8 cellular contexts compared by ENCODE assay signal in the genomic region with DNA sequence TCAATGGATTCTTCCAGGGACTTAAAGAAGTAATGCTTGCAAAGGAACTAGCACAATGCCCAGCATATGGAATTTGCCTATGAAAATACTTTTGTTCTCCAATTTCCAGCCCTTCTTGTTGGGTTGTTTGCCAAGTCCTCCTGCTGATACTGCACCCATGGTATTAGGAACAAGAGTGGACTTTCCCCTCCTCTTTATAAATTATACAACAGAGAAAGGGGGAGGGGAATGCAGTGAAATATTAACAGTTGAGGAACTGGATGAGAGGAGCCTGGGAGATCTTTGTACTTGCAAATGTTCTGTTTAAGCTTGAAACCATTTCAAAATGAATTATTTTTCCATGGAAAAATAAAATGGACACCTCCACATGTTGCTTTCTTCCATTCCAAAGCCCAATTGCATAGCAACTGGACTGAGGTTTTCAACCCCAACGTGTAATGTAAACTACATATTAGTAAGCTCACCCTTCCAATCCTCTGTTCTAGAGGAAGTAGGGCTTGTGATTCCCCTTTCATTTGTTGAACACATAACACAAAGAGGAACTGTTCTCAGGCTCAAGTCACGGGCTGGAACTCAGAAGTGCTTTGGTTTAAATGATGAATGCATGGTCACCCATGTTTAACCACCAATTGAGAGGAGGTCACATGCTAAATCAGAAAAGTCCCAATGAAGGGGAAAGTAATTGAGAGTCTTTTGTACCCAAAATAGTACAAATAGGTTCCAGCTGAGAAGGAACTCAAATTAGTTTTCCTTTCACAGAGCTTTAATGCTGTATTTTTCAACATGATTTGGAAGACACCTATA.
DNase-seq lines count a peak whose midpoint lies in the region; ATAC-seq, FAIRE-seq and TF ChIP-seq lines count a peak whose summit lies in the region.

No MANE protein-coding gene starts in this region.

- H3K27ac ChIP-seq in hepatocyte, result peak overlapping the region; percentile 34

- TF ChIP-seq CTCF in GM12865 (IDR thresholded peaks at IDR 0.05; ENCODE audit: insufficient read depth, low read depth, low read length, missing control alignments) (no peak), hepatocyte (IDR thresholded peaks at IDR 0.05; ENCODE audit: poor library complexity) (no peak)

- H3K27ac Mint-ChIP-seq in activated T-helper 2 cell treated with anti-CD3 and anti-CD28 coated beads, Interferon-gamma antibody, Interleukin-2, Interleukin-4, amounts not matched to agents 10 μg/mL and 5 μg/mL and 100 μg/mL, durations not matched to agents 14 hours and 24 hours and 36 hours, result no peak overlapping the region

- no peaks in the 10 kb centered on the region for H3K9me3 ChIP-seq in hepatocyte (ENCODE audit: low read depth)

- H3K4me3 ChIP-seq in GM12865 (ENCODE audit: low read depth, low read length), result no peak overlapping the region
- no peak overlapping the region for H3K4me3 ChIP-seq in hepatocyte

- peaks cover 10% of the 10 kb centered on the region for H3K4me1 ChIP-seq in hepatocyte (ENCODE audit: insufficient read depth)

- H4K20me1 ChIP-seq in hepatocyte (ENCODE audit: insufficient read depth, poor library complexity, severe bottlenecking), result no peaks in the 10 kb centered on the region

- H3K36me3 Mint-ChIP-seq in activated T-helper 2 cell treated with anti-CD3 and anti-CD28 coated beads, Interferon-gamma antibody, Interleukin-2, Interleukin-4, amounts not matched to agents 10 μg/mL and 5 μg/mL and 100 μg/mL, durations not matched to agents 14 hours and 24 hours and 36 hours (ENCODE audit: low read depth), result no peaks in the 10 kb centered on the region

- peak; percentile 92 for DNase-seq in GM12865 (ENCODE audit: low read depth)
- DNase-seq in hepatocyte (ENCODE audit: low spot score), result peak; percentile 19
- no peak for DNase-seq in activated CD4-positive, alpha-beta T cell treated with anti-CD3 and anti-CD28 coated beads, Interleukin-2, amount 50 U/mL, for 4 hours
- DNase-seq in urothelium cell line (ENCODE audit: low spot score), result no peak
- no peak for DNase-seq in activated effector memory CD4-positive, alpha-beta T cell treated with anti-CD3 and anti-CD28 coated beads, Interleukin-2, amount 50 U/mL, for 16 hours
- DNase-seq in activated T-helper 2 cell treated with anti-CD3 and anti-CD28 coated beads, Interferon-gamma antibody, Interleukin-2, Interleukin-4, amounts not matched to agents 10 μg/mL and 5 μg/mL and 100 μg/mL, durations not matched to agents 14 hours and 24 hours and 36 hours (ENCODE audit: low spot score), result no peak

- H3K9me3 Mint-ChIP-seq in activated T-helper 2 cell treated with anti-CD3 and anti-CD28 coated beads, Interferon-gamma antibody, Interleukin-2, Interleukin-4, amounts not matched to agents 10 μg/mL and 5 μg/mL and 100 μg/mL, durations not matched to agents 14 hours and 24 hours and 36 hours, result peaks cover 14% of the 10 kb centered on the region

- no peaks in the 10 kb centered on the region for H3K36me3 ChIP-seq in hepatocyte (replicated peaks; ENCODE audit: insufficient read depth, low read depth)

- H2AFZ ChIP-seq in hepatocyte, result peak overlapping the region; percentile 17

- peaks cover 1% of the 10 kb centered on the region for H3K27me3 Mint-ChIP-seq in activated T-helper 2 cell treated with anti-CD3 and anti-CD28 coated beads, Interferon-gamma antibody, Interleukin-2, Interleukin-4, amounts not matched to agents 10 μg/mL and 5 μg/mL and 100 μg/mL, durations not matched to agents 14 hours and 24 hours and 36 hours (ENCODE audit: low read depth)

- peak overlapping the region; percentile 11 for H3K4me2 ChIP-seq in hepatocyte

- FAIRE-seq in urothelium cell line (lab: Jason Lieb, UNC), result no peak

- no peaks in the 10 kb centered on the region for H3K27me3 ChIP-seq in hepatocyte

- 81% methylated on average over 2 of the region's 2 CpGs for WGBS in hepatocyte (ENCODE audit: low lambda C conversion rate, missing lambda C conversion rate)

- no peak overlapping the region for H3K4me3 Mint-ChIP-seq in activated T-helper 2 cell treated with anti-CD3 and anti-CD28 coated beads, Interferon-gamma antibody, Interleukin-2, Interleukin-4, amounts not matched to agents 10 μg/mL and 5 μg/mL and 100 μg/mL, durations not matched to agents 14 hours and 24 hours and 36 hours (ENCODE audit: low read depth)

- no peaks in the 10 kb centered on the region for H3K79me2 ChIP-seq in hepatocyte

- H3K9me2 ChIP-seq in hepatocyte (replicated peaks; ENCODE audit: insufficient read depth), result no peaks in the 10 kb centered on the region

- intact Hi-C loops in activated T-helper 2 cell treated with anti-CD3 and anti-CD28 coated beads, Interferon-gamma antibody, Interleukin-2, Interleukin-4, amounts not matched to agents 10 μg/mL and 5 μg/mL and 100 μg/mL, durations not matched to agents 14 hours and 24 hours and 36 hours (cut with micrococcal nuclease), result no loop called here

- H3K4me1 Mint-ChIP-seq in activated T-helper 2 cell treated with anti-CD3 and anti-CD28 coated beads, Interferon-gamma antibody, Interleukin-2, Interleukin-4, amounts not matched to agents 10 μg/mL and 5 μg/mL and 100 μg/mL, durations not matched to agents 14 hours and 24 hours and 36 hours (ENCODE audit: low read depth), result peaks cover 20% of the 10 kb centered on the region

- ATAC-seq in GM21515 (IDR thresholded peaks at IDR 0.05; ENCODE audit: unreplicated experiment) (peak; percentile 93), HG03565 (IDR thresholded peaks at IDR 0.05; ENCODE audit: unreplicated experiment) (peak; percentile 86)

Comparison
In these comparisons a context has a peak if more than half of its experiments do, and no peak if none do; other contexts are left out.
1. DNase-seq: peak in GM12865 (single experiment) and hepatocyte (single experiment); none in activated CD4-positive, alpha-beta T cell treated with anti-CD3 and anti-CD28 coated beads, Interleukin-2, amount 50 U/mL, for 4 hours (0 of 2), urothelium cell line (single experiment), activated effector memory CD4-positive, alpha-beta T cell treated with anti-CD3 and anti-CD28 coated beads, Interleukin-2, amount 50 U/mL, for 16 hours (single experiment) and activated T-helper 2 cell treated with anti-CD3 and anti-CD28 coated beads, Interferon-gamma antibody, Interleukin-2, Interleukin-4, amounts not matched to agents 10 μg/mL and 5 μg/mL and 100 μg/mL, durations not matched to agents 14 hours and 24 hours and 36 hours (single experiment).